ENCODE assay signal across 1 cellular context in genomic region chr17:37488009-37488604, GRCh38.
TF ChIP-seq lines count a peak whose summit lies in the region.

No MANE protein-coding gene starts in this region.

TF ChIP-seq in HEK293, 187 proteins besides CTCF, POLR2A, EP300 and RAD21 (continued from another document):
- TF ChIP-seq ZNF280D (tag by site-specific recombination; IDR thresholded peaks at IDR 0.05) = no peak
- no peak for TF ChIP-seq ZNF266 (tag by site-specific recombination; IDR thresholded peaks at IDR 0.05; ENCODE audit: low read depth)
- TF ChIP-seq OSR2 (tag by site-specific recombination; IDR thresholded peaks at IDR 0.05) = peak; percentile 96
- TF ChIP-seq ZNF335 (tag by site-specific recombination; conservative IDR thresholded peaks at IDR 0.05) = peak; percentile 96
- no peak for TF ChIP-seq ZNF416 (tag by site-specific recombination; IDR thresholded peaks at IDR 0.05)
- peak; percentile 99 for TF ChIP-seq ZNF629 (tag by site-specific recombination; IDR thresholded peaks at IDR 0.05)
- TF ChIP-seq ZNF610 (tag by site-specific recombination; IDR thresholded peaks at IDR 0.05; ENCODE audit: borderline replicate concordance) = no peak
- peak; percentile 77 for TF ChIP-seq GFI1B (tag by site-specific recombination; IDR thresholded peaks at IDR 0.05)
- peak; percentile 100 for TF ChIP-seq FEZF1 (tag by site-specific recombination; IDR thresholded peaks at IDR 0.05)
- TF ChIP-seq EGR2 (tag by site-specific recombination; IDR thresholded peaks at IDR 0.05; ENCODE audit: low read depth) = no peak
- TF ChIP-seq ZNF121 (tag by site-specific recombination; IDR thresholded peaks at IDR 0.05) = no peak
- TF ChIP-seq ZNF660 (tag by site-specific recombination; IDR thresholded peaks at IDR 0.05) = peak; percentile 67; the same call in 1 of the 2 replicates
- TF ChIP-seq ZNF391 (tag by site-specific recombination; IDR thresholded peaks at IDR 0.05; ENCODE audit: borderline replicate concordance, low read depth) = peak; percentile 30; the same call in 1 of the 2 replicates
- peak; percentile 58; the same call in 1 of the 2 replicates for TF ChIP-seq ZNF10 (tag by site-specific recombination; IDR thresholded peaks at IDR 0.05)
- no peak for TF ChIP-seq ZNF560 (tag by site-specific recombination; IDR thresholded peaks at IDR 0.05; ENCODE audit: borderline replicate concordance)
- TF ChIP-seq, protein P1, sequence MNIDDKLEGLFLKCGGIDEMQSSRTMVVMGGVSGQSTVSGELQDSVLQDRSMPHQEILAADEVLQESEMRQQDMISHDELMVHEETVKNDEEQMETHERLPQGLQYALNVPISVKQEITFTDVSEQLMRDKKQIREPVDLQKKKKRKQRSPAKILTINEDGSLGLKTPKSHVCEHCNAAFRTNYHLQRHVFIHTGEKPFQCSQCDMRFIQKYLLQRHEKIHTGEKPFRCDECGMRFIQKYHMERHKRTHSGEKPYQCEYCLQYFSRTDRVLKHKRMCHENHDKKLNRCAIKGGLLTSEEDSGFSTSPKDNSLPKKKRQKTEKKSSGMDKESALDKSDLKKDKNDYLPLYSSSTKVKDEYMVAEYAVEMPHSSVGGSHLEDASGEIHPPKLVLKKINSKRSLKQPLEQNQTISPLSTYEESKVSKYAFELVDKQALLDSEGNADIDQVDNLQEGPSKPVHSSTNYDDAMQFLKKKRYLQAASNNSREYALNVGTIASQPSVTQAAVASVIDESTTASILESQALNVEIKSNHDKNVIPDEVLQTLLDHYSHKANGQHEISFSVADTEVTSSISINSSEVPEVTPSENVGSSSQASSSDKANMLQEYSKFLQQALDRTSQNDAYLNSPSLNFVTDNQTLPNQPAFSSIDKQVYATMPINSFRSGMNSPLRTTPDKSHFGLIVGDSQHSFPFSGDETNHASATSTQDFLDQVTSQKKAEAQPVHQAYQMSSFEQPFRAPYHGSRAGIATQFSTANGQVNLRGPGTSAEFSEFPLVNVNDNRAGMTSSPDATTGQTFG (tag by site-specific recombination; IDR thresholded peaks at IDR 0.05; ENCODE audit: borderline replicate concordance) = no peak
- no peak for TF ChIP-seq SETDB1 (IDR thresholded peaks at IDR 0.05; ENCODE audit: insufficient read length, low read length)
- TF ChIP-seq ZNF600 (tag by site-specific recombination; IDR thresholded peaks at IDR 0.05) = peak; percentile 93
- no peak for TF ChIP-seq MEIS1 (CRISPR knock-in tag; IDR thresholded peaks at IDR 0.05; ENCODE audit: borderline replicate concordance)
- TF ChIP-seq, protein P2, sequence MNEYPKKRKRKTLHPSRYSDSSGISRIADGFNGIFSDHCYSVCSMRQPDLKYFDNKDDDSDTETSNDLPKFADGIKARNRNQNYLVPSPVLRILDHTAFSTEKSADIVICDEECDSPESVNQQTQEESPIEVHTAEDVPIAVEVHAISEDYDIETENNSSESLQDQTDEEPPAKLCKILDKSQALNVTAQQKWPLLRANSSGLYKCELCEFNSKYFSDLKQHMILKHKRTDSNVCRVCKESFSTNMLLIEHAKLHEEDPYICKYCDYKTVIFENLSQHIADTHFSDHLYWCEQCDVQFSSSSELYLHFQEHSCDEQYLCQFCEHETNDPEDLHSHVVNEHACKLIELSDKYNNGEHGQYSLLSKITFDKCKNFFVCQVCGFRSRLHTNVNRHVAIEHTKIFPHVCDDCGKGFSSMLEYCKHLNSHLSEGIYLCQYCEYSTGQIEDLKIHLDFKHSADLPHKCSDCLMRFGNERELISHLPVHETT (tag by site-specific recombination; IDR thresholded peaks at IDR 0.05) = peak; percentile 95
- TF ChIP-seq ZNF654 (tag by site-specific recombination; IDR thresholded peaks at IDR 0.05; ENCODE audit: low read depth) = no peak
- TF ChIP-seq ZNF16 (tag by site-specific recombination; IDR thresholded peaks at IDR 0.05; ENCODE audit: low read depth) = no peak
- TF ChIP-seq ZNF561 (tag by site-specific recombination; IDR thresholded peaks at IDR 0.05; ENCODE audit: borderline replicate concordance) = peak; percentile 68; the same call in 1 of the 2 replicates
- no peak for TF ChIP-seq KLF1 (tag by site-specific recombination; IDR thresholded peaks at IDR 0.05)
- TF ChIP-seq, protein P3, sequence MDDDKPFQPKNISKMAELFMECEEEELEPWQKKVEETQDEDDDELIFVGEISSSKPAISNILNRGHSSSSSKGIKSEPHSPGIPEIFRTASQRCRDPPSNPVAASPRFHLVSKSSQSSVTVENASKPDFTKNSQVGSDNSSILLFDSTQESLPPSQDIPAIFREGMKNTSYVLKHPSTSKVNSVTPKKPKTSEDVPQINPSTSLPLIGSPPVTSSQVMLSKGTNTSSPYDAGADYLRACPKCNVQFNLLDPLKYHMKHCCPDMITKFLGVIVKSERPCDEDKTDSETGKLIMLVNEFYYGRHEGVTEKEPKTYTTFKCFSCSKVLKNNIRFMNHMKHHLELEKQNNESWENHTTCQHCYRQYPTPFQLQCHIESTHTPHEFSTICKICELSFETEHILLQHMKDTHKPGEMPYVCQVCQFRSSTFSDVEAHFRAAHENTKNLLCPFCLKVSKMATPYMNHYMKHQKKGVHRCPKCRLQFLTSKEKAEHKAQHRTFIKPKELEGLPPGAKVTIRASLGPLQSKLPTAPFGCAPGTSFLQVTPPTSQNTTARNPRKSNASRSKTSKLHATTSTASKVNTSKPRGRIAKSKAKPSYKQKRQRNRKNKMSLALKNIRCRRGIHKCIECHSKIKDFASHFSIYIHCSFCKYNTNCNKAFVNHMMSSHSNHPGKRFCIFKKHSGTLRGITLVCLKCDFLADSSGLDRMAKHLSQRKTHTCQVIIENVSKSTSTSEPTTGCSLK (tag by site-specific recombination; IDR thresholded peaks at IDR 0.05) = no peak
- TF ChIP-seq ZBTB6 (tag by site-specific recombination; IDR thresholded peaks at IDR 0.05) = no peak
- TF ChIP-seq, protein P4, sequence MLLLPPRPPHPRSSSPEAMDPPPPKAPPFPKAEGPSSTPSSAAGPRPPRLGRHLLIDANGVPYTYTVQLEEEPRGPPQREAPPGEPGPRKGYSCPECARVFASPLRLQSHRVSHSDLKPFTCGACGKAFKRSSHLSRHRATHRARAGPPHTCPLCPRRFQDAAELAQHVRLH (tag by site-specific recombination; IDR thresholded peaks at IDR 0.05) = 0 out of 2 replicates have a peak, but pooled peaks have one; percentile 58
- TF ChIP-seq, protein P5, sequence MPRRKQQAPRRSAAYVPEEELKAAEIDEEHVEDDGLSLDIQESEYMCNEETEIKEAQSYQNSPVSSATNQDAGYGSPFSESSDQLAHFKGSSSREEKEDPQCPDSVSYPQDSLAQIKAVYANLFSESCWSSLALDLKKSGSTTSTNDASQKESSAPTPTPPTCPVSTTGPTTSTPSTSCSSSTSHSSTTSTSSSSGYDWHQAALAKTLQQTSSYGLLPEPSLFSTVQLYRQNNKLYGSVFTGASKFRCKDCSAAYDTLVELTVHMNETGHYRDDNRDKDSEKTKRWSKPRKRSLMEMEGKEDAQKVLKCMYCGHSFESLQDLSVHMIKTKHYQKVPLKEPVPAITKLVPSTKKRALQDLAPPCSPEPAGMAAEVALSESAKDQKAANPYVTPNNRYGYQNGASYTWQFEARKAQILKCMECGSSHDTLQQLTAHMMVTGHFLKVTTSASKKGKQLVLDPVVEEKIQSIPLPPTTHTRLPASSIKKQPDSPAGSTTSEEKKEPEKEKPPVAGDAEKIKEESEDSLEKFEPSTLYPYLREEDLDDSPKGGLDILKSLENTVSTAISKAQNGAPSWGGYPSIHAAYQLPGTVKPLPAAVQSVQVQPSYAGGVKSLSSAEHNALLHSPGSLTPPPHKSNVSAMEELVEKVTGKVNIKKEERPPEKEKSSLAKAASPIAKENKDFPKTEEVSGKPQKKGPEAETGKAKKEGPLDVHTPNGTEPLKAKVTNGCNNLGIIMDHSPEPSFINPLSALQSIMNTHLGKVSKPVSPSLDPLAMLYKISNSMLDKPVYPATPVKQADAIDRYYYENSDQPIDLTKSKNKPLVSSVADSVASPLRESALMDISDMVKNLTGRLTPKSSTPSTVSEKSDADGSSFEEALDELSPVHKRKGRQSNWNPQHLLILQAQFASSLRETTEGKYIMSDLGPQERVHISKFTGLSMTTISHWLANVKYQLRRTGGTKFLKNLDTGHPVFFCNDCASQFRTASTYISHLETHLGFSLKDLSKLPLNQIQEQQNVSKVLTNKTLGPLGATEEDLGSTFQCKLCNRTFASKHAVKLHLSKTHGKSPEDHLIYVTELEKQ (tag by site-specific recombination; IDR thresholded peaks at IDR 0.05; ENCODE audit: borderline replicate concordance) = peak; percentile 93
- TF ChIP-seq ZNF664 (tag by site-specific recombination; IDR thresholded peaks at IDR 0.05) = peak; percentile 51; the same call in 1 of the 2 replicates
- no peak for TF ChIP-seq ZNF830 (tag by site-specific recombination; IDR thresholded peaks at IDR 0.05; ENCODE audit: low read depth)
